Comparison of ENCODE assay signal across 12 cellular contexts in genomic region chr20:46175127-46175494, GRCh38.
"Had no signal": no experiment of that assay in that cellular context is flagged by ENCODE, and none has a peak within 500 bp of the region (broad histone marks: within the 10 kb centered on the region; RNA-seq: fewer than 3 reads in every experiment).

No MANE protein-coding gene starts in this region.

- H3K36me3 Mint-ChIP-seq: activated naive CD4-positive, alpha-beta T cell treated with anti-CD3 and anti-CD28 coated beads, Interleukin-2, amount 50 U/mL, for 24 hours had no signal

- H3K9me3 Mint-ChIP-seq: activated CD4-positive, alpha-beta T cell treated with anti-CD3 and anti-CD28 coated beads, Interleukin-2, amount 10 ng/mL, durations not matched to agents 24 days and 14 days; activated naive CD4-positive, alpha-beta T cell treated with anti-CD3 and anti-CD28 coated beads, Interleukin-2, amount 50 U/mL, for 24 hours; neural crest cell had no signal

- H3K4me1 ChIP-seq: adrenal gland, sigmoid colon, testis had no signal

- H3K27me3 ChIP-seq: ovary, testis had no signal

- H3K4me1 Mint-ChIP-seq: activated CD4-positive, alpha-beta T cell treated with anti-CD3 and anti-CD28 coated beads, Interleukin-2, amount 10 ng/mL, durations not matched to agents 24 days and 14 days; activated naive CD4-positive, alpha-beta T cell treated with anti-CD3 and anti-CD28 coated beads, Interleukin-2, amount 50 U/mL, for 24 hours; neural crest cell had no signal

- H3K9me3 ChIP-seq: adrenal gland, ovary, sigmoid colon, spleen, stomach, testis had no signal

- H3K4me3 Mint-ChIP-seq: activated CD4-positive, alpha-beta T cell treated with anti-CD3 and anti-CD28 coated beads, Interleukin-2, amount 10 ng/mL, durations not matched to agents 24 days and 14 days; activated CD8-positive, alpha-beta T cell treated with anti-CD3 and anti-CD28 coated beads, Interleukin-2, amount 10 ng/mL, durations not matched to agents 7 days and 5 days; activated naive CD4-positive, alpha-beta T cell treated with anti-CD3 and anti-CD28 coated beads, Interleukin-2, amount 50 U/mL, for 24 hours; neural crest cell had no signal

- H3K4me3 ChIP-seq: adrenal gland, cardiac muscle cell, ovary, sigmoid colon had no signal

- H3K36me3 ChIP-seq: adrenal gland, cardiac muscle cell, ovary, sigmoid colon, spleen, stomach had no signal

- H3K27ac Mint-ChIP-seq: activated CD4-positive, alpha-beta T cell treated with anti-CD3 and anti-CD28 coated beads, Interleukin-2, amount 10 ng/mL, durations not matched to agents 24 days and 14 days; activated CD8-positive, alpha-beta T cell treated with anti-CD3 and anti-CD28 coated beads, Interleukin-2, amount 10 ng/mL, durations not matched to agents 7 days and 5 days; activated naive CD4-positive, alpha-beta T cell treated with anti-CD3 and anti-CD28 coated beads, Interleukin-2, amount 50 U/mL, for 24 hours had no signal

- H3K27ac ChIP-seq: adrenal gland, cardiac muscle cell, dorsolateral prefrontal cortex, ovary, sigmoid colon, spleen, stomach, testis had no signal
